Comparison of ENCODE assay signal across 20 cellular contexts in genomic region chr7:157269341-157270059, GRCh38.
DNase-seq lines count a peak whose midpoint lies in the region; ATAC-seq and TF ChIP-seq lines count a peak whose summit lies in the region.
"Had no signal": no experiment of that assay in that cellular context is flagged by ENCODE, and none has a peak within 500 bp of the region (broad histone marks: within the 10 kb centered on the region; RNA-seq: fewer than 3 reads in every experiment).

No MANE protein-coding gene starts in this region.

- CTCF ChIA-PET in HEK293 (lab: Yijun Ruan, JAX), result interaction anchor here (1.1 kb wide), 1 partner anchor 117 kb away, joined by 3 read pairs; no protein-coding TSS in a partner anchor

- POLR2A ChIA-PET in HEK293 (lab: Yijun Ruan, JAX), result no interaction called here

- no peaks in the 10 kb centered on the region for H3K9me3 Mint-ChIP-seq in T-helper 1 cell treated with Interleukin-12 subunit alpha and Interleukin-12 subunit beta and Interleukin-4 antibody, amounts not matched to agents 30 μg/mL and 1 μg/mL, for 36 hours
- no peaks in the 10 kb centered on the region for H3K9me3 Mint-ChIP-seq in osteocyte (ENCODE audit: unreplicated experiment)
- H3K9me3 Mint-ChIP-seq: activated naive CD4-positive, alpha-beta T cell treated with anti-CD3 and anti-CD28 coated beads for 36 hours; neural progenitor cell; T-helper 2 cell treated with Interferon-gamma antibody and Interleukin-4, amounts not matched to agents 5 μg/mL and 100 μg/mL, for 36 hours; type B pancreatic cell had no signal

- peaks cover 34% of the 10 kb centered on the region for H3K36me3 Mint-ChIP-seq in T-helper 1 cell treated with Interleukin-12 subunit alpha and Interleukin-12 subunit beta and Interleukin-4 antibody, amounts not matched to agents 30 μg/mL and 1 μg/mL, for 36 hours (ENCODE audit: low read depth)
- H3K36me3 Mint-ChIP-seq in osteocyte (ENCODE audit: unreplicated experiment), result peaks cover 37% of the 10 kb centered on the region

- peaks cover 7% of the 10 kb centered on the region for H3K4me1 Mint-ChIP-seq in T-helper 1 cell treated with Interleukin-12 subunit alpha and Interleukin-12 subunit beta and Interleukin-4 antibody, amounts not matched to agents 30 μg/mL and 1 μg/mL, for 36 hours (ENCODE audit: low read depth)
- H3K4me1 Mint-ChIP-seq in osteocyte (ENCODE audit: unreplicated experiment), result peaks cover 28% of the 10 kb centered on the region

- no peaks in the 10 kb centered on the region for H3K27me3 ChIP-seq in ascending aorta
- H3K27me3 ChIP-seq: neural progenitor cell had no signal

- H3K27ac Mint-ChIP-seq in T-helper 1 cell treated with Interleukin-12 subunit alpha and Interleukin-12 subunit beta and Interleukin-4 antibody, amounts not matched to agents 30 μg/mL and 1 μg/mL, for 36 hours, result peak overlapping the region; percentile 37
- peak overlapping the region; percentile 23 for H3K27ac Mint-ChIP-seq in osteocyte (ENCODE audit: unreplicated experiment)
- H3K27ac Mint-ChIP-seq: activated naive CD4-positive, alpha-beta T cell treated with anti-CD3 and anti-CD28 coated beads for 36 hours; neural progenitor cell; T-helper 2 cell treated with Interferon-gamma antibody and Interleukin-4, amounts not matched to agents 5 μg/mL and 100 μg/mL, for 36 hours had no signal

- no peak for DNase-seq in T-helper 1 cell
- peak in 1 of 2 donors; percentile 53 for DNase-seq in ascending aorta (ENCODE audit: low spot score in 2 of 2)
- DNase-seq in osteocyte (ENCODE audit: extremely low spot score, unreplicated experiment), result no peak
- DNase-seq in NCI-H2171 (lab: John Stamatoyannopoulos, UW), result no peak
- DNase-seq in HuH-7.5 (ENCODE audit: low spot score), result no peak
- DNase-seq: activated CD4-positive, alpha-beta T cell treated with anti-CD3 and anti-CD28 coated beads, Interleukin-2, amount 50 U/mL, for 48 hours; activated naive CD4-positive, alpha-beta T cell treated with anti-CD3 and anti-CD28 coated beads for 36 hours; GDM1; GM23248; NCI-H1092; NCI-H2029; NCI-H226 had no signal

- intact Hi-C loops in ascending aorta (cut with DNase I), result loop anchor here (5.0 kb wide), 1 partner anchor 322 kb away; the partner anchor contains the start of gene NOM1

- H3K36me3 ChIP-seq in HEK293 (ENCODE audit: control insufficient read depth in 2 of 2, insufficient read depth in 1 of 2, low read length in 2 of 2) (peaks cover 4 to 73% of the 10 kb centered on the region in 2 experiments; a peak in 2 of 3 replicates), ascending aorta (peaks cover 19 to 41% of the 10 kb centered on the region in 2 donors)
- H3K36me3 ChIP-seq: neural progenitor cell had no signal

- no peak overlapping the region for H3K4me3 Mint-ChIP-seq in T-helper 1 cell treated with Interleukin-12 subunit alpha and Interleukin-12 subunit beta and Interleukin-4 antibody, amounts not matched to agents 30 μg/mL and 1 μg/mL, for 36 hours
- no peak overlapping the region for H3K4me3 Mint-ChIP-seq in osteocyte (ENCODE audit: unreplicated experiment)
- H3K4me3 Mint-ChIP-seq: activated naive CD4-positive, alpha-beta T cell treated with anti-CD3 and anti-CD28 coated beads for 36 hours; neural progenitor cell; T-helper 2 cell treated with Interferon-gamma antibody and Interleukin-4, amounts not matched to agents 5 μg/mL and 100 μg/mL, for 36 hours; type B pancreatic cell had no signal

- H3K4me1 ChIP-seq in HEK293 (ENCODE audit: control insufficient read depth, insufficient read depth, low read length), result no peaks in the 10 kb centered on the region
- H3K4me1 ChIP-seq in ascending aorta, result peaks cover 21 to 25% of the 10 kb centered on the region in 2 donors
- H3K4me1 ChIP-seq: neural progenitor cell had no signal

- no peak for ATAC-seq in GM19455 (IDR thresholded peaks at IDR 0.05; ENCODE audit: unreplicated experiment)

- TF ChIP-seq CTCF in HEK293 (tag by site-specific recombination; IDR thresholded peaks at IDR 0.05) (no peak), ascending aorta (IDR thresholded peaks at IDR 0.05) (no peak), osteocyte (IDR thresholded peaks at IDR 0.05) (no peak)

- H3K27ac ChIP-seq in HEK293 (ENCODE audit: extremely low read depth, low read depth, low read length), result no peak overlapping the region
- H3K27ac ChIP-seq in ascending aorta, result peak overlapping the region; percentile 94 to 95
- H3K27ac ChIP-seq: 22Rv1, GM23248, neural progenitor cell, SK-N-MC had no signal

- H3K4me3 ChIP-seq in HEK293 (ENCODE audit: low read depth, low read length) (no peak overlapping the region), ascending aorta (no peak overlapping the region)
- H3K4me3 ChIP-seq: GM23248, neural progenitor cell, SK-N-MC had no signal

- H3K27me3 Mint-ChIP-seq in T-helper 1 cell treated with Interleukin-12 subunit alpha and Interleukin-12 subunit beta and Interleukin-4 antibody, amounts not matched to agents 30 μg/mL and 1 μg/mL, for 36 hours (ENCODE audit: low read depth), result no peaks in the 10 kb centered on the region
- no peaks in the 10 kb centered on the region for H3K27me3 Mint-ChIP-seq in osteocyte (ENCODE audit: unreplicated experiment)
- H3K27me3 Mint-ChIP-seq: type B pancreatic cell had no signal

- H3K9me3 ChIP-seq in HEK293 (ENCODE audit: control insufficient read depth, insufficient read depth, low read depth, low read length) (no peaks in the 10 kb centered on the region), ascending aorta (no peaks in the 10 kb centered on the region)

TF ChIP-seq in HEK293, 187 proteins besides CTCF, POLR2A, EP300 and RAD21:
- TF ChIP-seq ZBTB17 (tag by site-specific recombination; IDR thresholded peaks at IDR 0.05) (peak; percentile 60), ZBTB20 (tag by site-specific recombination; IDR thresholded peaks at IDR 0.05) (no peak), FEZF1 (tag by site-specific recombination; IDR thresholded peaks at IDR 0.05) (0 out of 2 replicates have a peak, but pooled peaks have one; percentile 13)
